Comparison of ENCODE assay signal across 1 cellular context in the genomic region with DNA sequence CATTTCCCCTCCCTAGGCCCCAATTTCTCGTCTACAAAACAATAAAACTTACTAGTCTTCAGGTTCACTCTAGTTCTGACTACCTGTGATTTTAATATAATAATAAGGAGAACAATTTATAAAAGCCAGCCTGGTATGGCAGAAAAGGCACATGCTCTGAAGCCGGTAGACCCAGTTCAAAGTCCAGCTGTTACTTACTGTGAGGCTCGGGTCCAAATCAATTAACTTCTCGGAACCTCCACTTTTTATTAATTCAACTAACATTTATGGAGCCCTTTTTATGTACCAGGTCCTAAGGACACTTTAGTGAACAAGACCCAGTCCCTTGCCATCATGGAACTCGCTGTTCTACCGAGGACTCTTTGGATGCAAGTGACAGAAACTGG.
TF ChIP-seq lines count a peak whose summit lies in the region.

No MANE protein-coding gene starts in this region.

TF ChIP-seq in IMR-90, 13 proteins besides CTCF, POLR2A, EP300 and RAD21:
- TF ChIP-seq, protein P1, sequence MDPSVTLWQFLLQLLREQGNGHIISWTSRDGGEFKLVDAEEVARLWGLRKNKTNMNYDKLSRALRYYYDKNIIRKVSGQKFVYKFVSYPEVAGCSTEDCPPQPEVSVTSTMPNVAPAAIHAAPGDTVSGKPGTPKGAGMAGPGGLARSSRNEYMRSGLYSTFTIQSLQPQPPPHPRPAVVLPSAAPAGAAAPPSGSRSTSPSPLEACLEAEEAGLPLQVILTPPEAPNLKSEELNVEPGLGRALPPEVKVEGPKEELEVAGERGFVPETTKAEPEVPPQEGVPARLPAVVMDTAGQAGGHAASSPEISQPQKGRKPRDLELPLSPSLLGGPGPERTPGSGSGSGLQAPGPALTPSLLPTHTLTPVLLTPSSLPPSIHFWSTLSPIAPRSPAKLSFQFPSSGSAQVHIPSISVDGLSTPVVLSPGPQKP (IDR thresholded peaks at IDR 0.05; ENCODE audit: borderline replicate concordance, low read depth, low read length) = no peak
- no peak for TF ChIP-seq MAFK (IDR thresholded peaks at IDR 0.05; ENCODE audit: low read depth, low read length)
- TF ChIP-seq SMC3 (IDR thresholded peaks at IDR 0.05; ENCODE audit: low read depth, low read length) = no peak
- no peak for TF ChIP-seq MXI1 (IDR thresholded peaks at IDR 0.05; ENCODE audit: borderline replicate concordance, low read depth, low read length)
- no peak for TF ChIP-seq BHLHE40 (IDR thresholded peaks at IDR 0.05; ENCODE audit: low read depth, low read length)
- TF ChIP-seq FOS (IDR thresholded peaks at IDR 0.05; ENCODE audit: low read depth, low read length) = no peak
- no peak for TF ChIP-seq MAZ (IDR thresholded peaks at IDR 0.05; ENCODE audit: borderline replicate concordance, low read depth, low read length)
- no peak for TF ChIP-seq CHD1 (IDR thresholded peaks at IDR 0.05; ENCODE audit: low read depth, low read length)
- TF ChIP-seq NFE2L2 (IDR thresholded peaks at IDR 0.05; ENCODE audit: low read depth, low read length) = no peak
